ENCODE assay signal across 1 cellular context in genomic region chr10:100670828-100671479, GRCh38.
A peak's percentile ranks its signal among the peaks of the same experiment; 100 is the strongest.
TF ChIP-seq lines count a peak whose summit lies in the region.

No MANE protein-coding gene starts in this region.

TF ChIP-seq in K562, 482 proteins besides CTCF, POLR2A, EP300 and RAD21 (continued from another document and continues in another):
- TF ChIP-seq SFPQ (IDR thresholded peaks at IDR 0.05; ENCODE audit: low read depth, low read length) (no peak), ZBTB7A (IDR thresholded peaks at IDR 0.05; ENCODE audit: borderline replicate concordance, control insufficient read depth, low read depth, low read length) (0 out of 2 replicates have a peak, but pooled peaks have one; percentile 22), RBFOX2 (IDR thresholded peaks at IDR 0.05; ENCODE audit: low read depth, low read length) (no peak), RUNX1 (IDR thresholded peaks at IDR 0.05; ENCODE audit: low read depth) (no peak), CXXC5 (CRISPR knock-in tag; IDR thresholded peaks at IDR 0.05) (peak; percentile 68), TAF7 (tag; IDR thresholded peaks at IDR 0.05) (no peak), VEZF1 (CRISPR knock-in tag; IDR thresholded peaks at IDR 0.05) (peak; percentile 46; the same call in 1 of the 2 replicates), ZNF57 (CRISPR knock-in tag; IDR thresholded peaks at IDR 0.05) (no peak), ZNF764 (CRISPR knock-in tag; IDR thresholded peaks at IDR 0.05; ENCODE audit: low read depth) (no peak), CEBPZ (IDR thresholded peaks at IDR 0.05; ENCODE audit: borderline replicate concordance, low read depth, low read length) (no peak), CBX1 (IDR thresholded peaks at IDR 0.05; ENCODE audit: low read depth) (peak; percentile 57; the same call in 1 of the 2 replicates), SRF (CRISPR knock-in tag; IDR thresholded peaks at IDR 0.05) (no peak), EGR1 (conservative IDR thresholded peaks at IDR 0.05) (peak; percentile 31; the same call in 1 of the 2 replicates), ARID3B (CRISPR knock-in tag; IDR thresholded peaks at IDR 0.05; ENCODE audit: borderline replicate concordance) (no peak), CREM (IDR thresholded peaks at IDR 0.05; ENCODE audit: low read depth) (peak; percentile 27; the same call in 1 of the 2 replicates), SMARCE1 (IDR thresholded peaks at IDR 0.05) (no peak), CTCFL (IDR thresholded peaks at IDR 0.05; ENCODE audit: borderline replicate concordance, insufficient read depth, low read depth, low read length, poor library complexity, severe bottlenecking) (peak; percentile 39), PTBP1 (IDR thresholded peaks at IDR 0.05; ENCODE audit: low read depth, low read length) (peak; percentile 79; the same call in 1 of the 2 replicates), HCFC1 (IDR thresholded peaks at IDR 0.05; ENCODE audit: low read depth, low read length) (no peak), ATF2 (CRISPR knock-in tag; IDR thresholded peaks at IDR 0.05) (no peak), ZBTB11 (CRISPR knock-in tag; IDR thresholded peaks at IDR 0.05) (no peak), HNRNPUL1 (IDR thresholded peaks at IDR 0.05; ENCODE audit: low read length) (no peak), U2AF1 (optimal IDR thresholded peaks at IDR 0.05; ENCODE audit: low read depth, low read length) (no peak), IRF1 (CRISPR knock-in tag; IDR thresholded peaks at IDR 0.05; ENCODE audit: borderline replicate concordance) (no peak), E2F6 (IDR thresholded peaks at IDR 0.05; ENCODE audit: borderline replicate concordance in 1 of 2, extremely low read depth in 1 of 2, insufficient read depth in 1 of 2, insufficient read length in 1 of 2, low read depth in 1 of 2, low read length in 1 of 2, poor library complexity in 1 of 2, severe bottlenecking in 1 of 2) (peak in 1 of 2 experiments; percentile 41), NFE2 (IDR thresholded peaks at IDR 0.05; ENCODE audit: low read depth) (no peak), ZNF79 (CRISPR knock-in tag; IDR thresholded peaks at IDR 0.05; ENCODE audit: low read depth) (no peak), PHB2 (IDR thresholded peaks at IDR 0.05; ENCODE audit: low read depth) (no peak), TRIM28 (IDR thresholded peaks at IDR 0.05) (no peak), JUNB (CRISPR knock-in tag; conservative IDR thresholded peaks at IDR 0.05) (no peak), NR2C1 (IDR thresholded peaks at IDR 0.05) (no peak), NR2C1 (tag; IDR thresholded peaks at IDR 0.05) (no peak), ZNF655 (CRISPR knock-in tag; IDR thresholded peaks at IDR 0.05) (no peak), NR2C2 (CRISPR knock-in tag; IDR thresholded peaks at IDR 0.05) (no peak), NR2C2 (tag; IDR thresholded peaks at IDR 0.05) (no peak), MNT (conservative IDR thresholded peaks at IDR 0.05) (no peak), ATF7 (IDR thresholded peaks at IDR 0.05) (no peak), BACH1 (tag; IDR thresholded peaks at IDR 0.05) (no peak), ZNF121 (CRISPR knock-in tag; conservative IDR thresholded peaks at IDR 0.05) (peak; percentile 71), RBM39 (optimal IDR thresholded peaks at IDR 0.05; ENCODE audit: low read depth, low read length) (no peak)
